Comparison of ENCODE assay signal across 21 cellular contexts in the genomic region with DNA sequence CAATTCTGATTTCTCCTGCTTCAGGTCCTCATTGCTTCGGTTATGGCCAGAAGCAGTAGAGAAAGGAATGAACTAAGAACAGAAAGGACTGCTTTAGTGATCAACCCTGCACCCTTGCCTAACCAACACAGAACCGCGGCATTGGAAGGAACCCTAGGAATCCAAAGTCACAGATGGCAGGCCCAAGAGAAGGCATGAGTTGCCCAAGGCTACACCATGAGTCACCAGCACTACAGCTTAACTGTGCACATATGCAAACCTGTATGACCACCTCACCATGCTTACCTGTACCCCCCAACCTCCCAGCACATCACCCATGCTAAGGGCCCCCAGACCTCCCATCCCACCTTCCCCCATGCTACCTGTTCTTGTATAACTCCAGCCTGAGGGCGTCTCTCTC.
"Had no signal": no experiment of that assay in that cellular context is flagged by ENCODE, and none has a peak within 500 bp of the region (broad histone marks: within the 10 kb centered on the region; RNA-seq: fewer than 3 reads in every experiment).

No MANE protein-coding gene starts in this region.

- H3K27me3 ChIP-seq: esophagus muscularis mucosa, gastrocnemius medialis, neural progenitor cell, stomach, transverse colon, uterus had no signal

- H3K27me3 Mint-ChIP-seq: activated naive CD8-positive, alpha-beta T cell treated with anti-CD3 and anti-CD28 coated beads for 36 hours; central memory CD8-positive, alpha-beta T cell; naive thymus-derived CD4-positive, alpha-beta T cell; stimulated activated memory B cell treated with anti-CD40 and anti-IgM and Interleukin-4, amounts not matched to agents 10 μg/mL and 1 μg/mL and 100 μg/mL, for 72 hours had no signal

- H3K9me3 Mint-ChIP-seq: activated naive CD8-positive, alpha-beta T cell treated with anti-CD3 and anti-CD28 coated beads for 36 hours; central memory CD8-positive, alpha-beta T cell; naive thymus-derived CD4-positive, alpha-beta T cell; neural progenitor cell; stimulated activated memory B cell treated with anti-CD40 and anti-IgM and Interleukin-4, amounts not matched to agents 10 μg/mL and 1 μg/mL and 100 μg/mL, for 72 hours had no signal

- H3K4me3 ChIP-seq: esophagus muscularis mucosa, gastrocnemius medialis, lower lobe of right lung, neural progenitor cell, smooth muscle cell, stomach, transverse colon, uterus had no signal

- H3K27ac Mint-ChIP-seq: activated naive CD8-positive, alpha-beta T cell treated with anti-CD3 and anti-CD28 coated beads for 36 hours; stimulated activated memory B cell treated with anti-CD40 and anti-IgM and Interleukin-4, amounts not matched to agents 10 μg/mL and 1 μg/mL and 100 μg/mL, for 72 hours; WTC11 had no signal

- H3K9me3 ChIP-seq: esophagus muscularis mucosa, gastrocnemius medialis, lower lobe of right lung, stomach, transverse colon, uterus had no signal

- H3K9ac ChIP-seq: neural progenitor cell had no signal

- H3K27ac ChIP-seq: esophagus muscularis mucosa, gastrocnemius medialis, lower lobe of right lung, neural progenitor cell, stomach, transverse colon, uterus had no signal

- H3K4me3 Mint-ChIP-seq: activated naive CD8-positive, alpha-beta T cell treated with anti-CD3 and anti-CD28 coated beads for 36 hours; central memory CD8-positive, alpha-beta T cell; naive thymus-derived CD4-positive, alpha-beta T cell; neural progenitor cell; stimulated activated memory B cell treated with anti-CD40 and anti-IgM and Interleukin-4, amounts not matched to agents 10 μg/mL and 1 μg/mL and 100 μg/mL, for 72 hours; WTC11 had no signal

- ATAC-seq: gastrocnemius medialis; left cardiac atrium; lower lobe of right lung; naive thymus-derived CD4-positive, alpha-beta T cell; sciatic nerve; stimulated activated memory B cell treated with anti-CD40 and anti-IgM and Interleukin-4, amounts not matched to agents 10 μg/mL and 1 μg/mL and 100 μg/mL, for 72 hours; WTC11 had no signal

- DNase-seq: activated naive CD4-positive, alpha-beta T cell; activated naive CD8-positive, alpha-beta T cell treated with anti-CD3 and anti-CD28 coated beads for 36 hours; activated T-cell treated with anti-CD3 and anti-CD28 coated beads, Interleukin-2, amount 50 U/mL, for 1 hour; effector memory CD4-positive, alpha-beta T cell; gastrocnemius medialis; hippocampal formation; left cardiac atrium; lower lobe of right lung; posterior cingulate gyrus; stimulated activated CD4-positive, alpha-beta T cell treated with anti-CD3 and anti-CD28 coated beads, Interleukin-15, amount 100 ng/mL, for 24 hours; stomach; transverse colon; uterus had no signal

- H3K4me1 ChIP-seq: uterus had no signal

- H3K4me2 ChIP-seq: neural progenitor cell, smooth muscle cell had no signal

- H2AFZ ChIP-seq: neural progenitor cell had no signal

- H3K36me3 ChIP-seq: gastrocnemius medialis, lower lobe of right lung, neural progenitor cell, transverse colon, uterus had no signal
